In the genomic region with DNA sequence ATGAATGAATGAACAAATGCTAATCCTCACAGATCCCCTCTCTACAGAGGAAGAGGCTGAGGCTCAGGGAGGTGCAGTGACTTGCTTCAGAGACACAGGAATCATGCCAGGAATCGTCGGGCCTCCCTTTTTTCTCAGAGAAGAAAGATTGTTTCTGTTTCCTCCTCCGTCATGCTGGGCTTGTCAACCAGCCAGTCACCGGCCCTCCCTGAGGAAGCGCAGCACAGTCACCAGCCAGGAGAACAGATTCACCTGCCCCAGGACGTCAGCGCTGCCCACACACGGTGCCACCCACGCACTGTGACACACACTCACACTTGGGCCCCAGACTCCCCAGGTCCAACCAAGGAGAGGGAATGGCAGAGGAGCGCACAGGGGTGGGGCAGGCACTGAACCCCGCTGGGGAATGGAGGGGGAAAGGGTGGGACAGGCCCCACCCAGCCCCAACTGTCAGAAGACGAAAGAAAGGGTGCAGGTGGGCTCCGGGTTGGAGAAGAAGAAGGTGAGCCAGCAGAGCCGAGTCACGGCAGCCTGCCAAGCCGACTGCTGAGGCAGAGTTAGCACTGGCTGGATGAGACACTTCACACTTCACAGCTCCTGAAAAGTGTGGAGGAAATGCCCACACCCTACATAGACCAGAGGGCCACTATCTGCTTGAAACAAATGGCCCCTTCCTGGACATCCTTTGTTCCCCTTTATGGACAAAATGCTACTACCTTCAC, we compare ENCODE assay signal across 12 cellular contexts. TPM values are rescaled to one million over a fixed set of nuclear protein-coding genes. Genes with fewer than 3 reads are reported as not detected.
A peak's percentile ranks its signal among the peaks of the same experiment; 100 is the strongest.
DNase-seq lines count a peak whose midpoint lies in the region; ATAC-seq, FAIRE-seq and TF ChIP-seq lines count a peak whose summit lies in the region.
"Had no signal": no experiment of that assay in that cellular context is flagged by ENCODE, and none has a peak within 500 bp of the region (broad histone marks: within the 10 kb centered on the region; RNA-seq: fewer than 3 reads in every experiment).

No MANE protein-coding gene starts in this region.

- H3K4me3 ChIP-seq in GM23248 (no peak overlapping the region), SJSA1 (no peak overlapping the region)

- H3K27me3 ChIP-seq in GM23248 (replicated peaks; ENCODE audit: insufficient read depth) (no peaks in the 10 kb centered on the region), SJSA1 (replicated peaks) (no peaks in the 10 kb centered on the region)

- 62 to 67% methylated on average over 14 to 16 of the region's 16 CpGs for WGBS in GM23248 (ENCODE audit: low coverage in 1 of 2, low lambda C conversion rate in 2 of 2, missing lambda C conversion rate in 2 of 2), 2 experiments

- TF ChIP-seq POLR2A in H54 (IDR thresholded peaks at IDR 0.05; ENCODE audit: low read depth, low read length) = no peak

- H2AFZ ChIP-seq in GM23248 = no peak overlapping the region

- no peak overlapping the region for H3K9ac ChIP-seq in GM23248
- H3K9ac ChIP-seq: SK-N-SH had no signal

- H3K9me3 ChIP-seq in GM23248 (ENCODE audit: low read depth) = no peaks in the 10 kb centered on the region
- H3K9me3 ChIP-seq in SJSA1 (replicated peaks) = peaks cover 1% of the 10 kb centered on the region
- H3K9me3 ChIP-seq: SK-N-SH had no signal

- no peaks in the 10 kb centered on the region for H4K20me1 ChIP-seq in GM23248 (ENCODE audit: insufficient read depth)

- in situ Hi-C loops in GM23248 (cut with MboI) = no loop called here

- no peak overlapping the region for H3K4me2 ChIP-seq in GM23248 (ENCODE audit: unreplicated experiment)
- H3K4me2 ChIP-seq: SK-N-SH had no signal

- FAIRE-seq in H54 (lab: Jason Lieb, UNC) = no peak

- H3K27ac ChIP-seq in GM23248 (no peak overlapping the region), SJSA1 (no peak overlapping the region), epithelial cell of prostate (peak overlapping the region; percentile 88)

- H3K4me1 ChIP-seq in GM23248 (ENCODE audit: insufficient read depth) = peaks cover 29% of the 10 kb centered on the region
- H3K4me1 ChIP-seq in SJSA1 (replicated peaks) = peaks cover 22% of the 10 kb centered on the region

- H3F3A ChIP-seq in GM23248 (ENCODE audit: insufficient read depth) = peaks cover 26% of the 10 kb centered on the region

- H3K79me2 ChIP-seq in GM23248 (ENCODE audit: insufficient read depth) = no peaks in the 10 kb centered on the region

- no peaks in the 10 kb centered on the region for H3K9me2 ChIP-seq in GM23248 (ENCODE audit: insufficient read depth)
- H3K9me2 ChIP-seq: SK-N-SH had no signal

- ATAC-seq in HG03095 (IDR thresholded peaks at IDR 0.05; ENCODE audit: unreplicated experiment) = no peak
- no peak for ATAC-seq in stimulated activated naive CD8-positive, alpha-beta T cell treated with anti-CD3 and anti-CD28 coated beads, Interleukin-15, Interleukin-2, amounts not matched to agents 100 U/mL and 50 U/mL, for 24 hours

- H3K36me3 ChIP-seq in GM23248 (ENCODE audit: low read depth) = no peaks in the 10 kb centered on the region
- no peaks in the 10 kb centered on the region; the same call in 1 of the 2 replicates for H3K36me3 ChIP-seq in SJSA1

- DNase-seq in GM23248 (peak; percentile 53), SJSA1 (ENCODE audit: low read depth in 1 of 2, low spot score in 2 of 2) (peak; percentile 43 to 64), epithelial cell of prostate (ENCODE audit: low read depth, low spot score) (peak; percentile 99), renal cortical epithelial cell (ENCODE audit: low read depth) (peak; percentile 83), H54 (ENCODE audit: insufficient read length, low spot score) (no peak), SKM-1 (lab: John Stamatoyannopoulos, UW; ENCODE audit: unreplicated experiment) (no peak)
- DNase-seq in stimulated activated naive CD8-positive, alpha-beta T cell treated with anti-CD3 and anti-CD28 coated beads, Interleukin-15, Interleukin-2, amounts not matched to agents 100 U/mL and 50 U/mL, for 24 hours = no peak
- DNase-seq: DND-41, hippocampal formation, NCI-H1105, SK-N-SH had no signal

RNA-seq across cellular contexts. Expression of a gene that starts 13.8 kb away (rescaled TPM):
- total RNA-seq in GM23248 (2014; rRNA removed; shearing (Covaris generic)) = 233 and 235 TPM in 2 replicates
- 66.4 and 75.8 TPM in 2 replicates for polyA plus RNA-seq in GM23248 (2016; fragmentation: Nextera tagmentation; extraction: Ambion mirVana)
- total RNA-seq in SJSA1 (2014; rRNA removed; shearing (Covaris generic)) = 115 and 202 TPM in 2 replicates
- 143 and 240 TPM in 2 replicates for total RNA-seq in renal cortical epithelial cell

RNA-seq across cellular contexts. Expression of a gene that starts 49.2 kb away (rescaled TPM):
- total RNA-seq in GM23248 (2014; rRNA removed; shearing (Covaris generic)) = 443 and 459 TPM in 2 replicates
- polyA plus RNA-seq in GM23248 (2016; fragmentation: Nextera tagmentation; extraction: Ambion mirVana) = 264 and 269 TPM in 2 replicates
- 322 and 475 TPM in 2 replicates for total RNA-seq in SJSA1 (2014; rRNA removed; shearing (Covaris generic))
- total RNA-seq in renal cortical epithelial cell = 203 and 294 TPM in 2 replicates

Comparison
In these comparisons a context has a peak if more than half of its experiments do, and no peak if none do; other contexts are left out.
1. DNase-seq: peak in GM23248 (single experiment), SJSA1 (2 of 2), epithelial cell of prostate (single experiment) and renal cortical epithelial cell (single experiment); none in H54 (single experiment), stimulated activated naive CD8-positive, alpha-beta T cell treated with anti-CD3 and anti-CD28 coated beads, Interleukin-15, Interleukin-2, amounts not matched to agents 100 U/mL and 50 U/mL, for 24 hours (single experiment) and SKM-1 (single experiment).